ENCODE assay signal across 25 cellular contexts in genomic region chr1:10444248-10444647, GRCh38. TPM values are rescaled to one million over a fixed set of nuclear protein-coding genes. Genes with fewer than 3 reads are reported as not detected.
"Had no signal": no experiment of that assay in that cellular context is flagged by ENCODE, and none has a peak within 500 bp of the region (broad histone marks: within the 10 kb centered on the region; RNA-seq: fewer than 3 reads in every experiment).

No MANE protein-coding gene starts in this region.

- H3K79me2 ChIP-seq: parathyroid adenoma had no signal

- H2AFZ ChIP-seq: neural progenitor cell, parathyroid adenoma had no signal

- H3K4me2 ChIP-seq: neural progenitor cell had no signal

- H3K4me3 Mint-ChIP-seq: effector memory CD8-positive, alpha-beta T cell; mesothelial cell of epicardium; naive thymus-derived CD4-positive, alpha-beta T cell; nephron had no signal

- H3K27me3 Mint-ChIP-seq: effector memory CD8-positive, alpha-beta T cell; naive thymus-derived CD4-positive, alpha-beta T cell; progenitor cell of endocrine pancreas had no signal

- H3K4me1 Mint-ChIP-seq: mesothelial cell of epicardium, nephron, neural progenitor cell had no signal

- H3K36me3 ChIP-seq: neural progenitor cell, right lobe of liver had no signal

- DNase-seq: cortex of kidney; effector memory CD8-positive, alpha-beta T cell; esophagus squamous epithelium; left cardiac atrium; left lung; mesenchymal stem cell; mucosa of descending colon; naive thymus-derived CD4-positive, alpha-beta T cell; small intestine; stimulated activated CD4-positive, alpha-beta T cell treated with anti-CD3 and anti-CD28 coated beads, Interleukin-15, amount 100 ng/mL, for 24 hours; stimulated activated CD4-positive, alpha-beta T cell treated with anti-CD3 and anti-CD28 coated beads, Interleukin-2, amount 100 ng/mL, for 48 hours; stimulated activated naive CD4-positive, alpha-beta T cell treated with Interleukin-2 at 50 U/mL for 16 hours; substantia nigra; testis; tibial artery; upper lobe of left lung had no signal

- H3K27ac Mint-ChIP-seq: effector memory CD8-positive, alpha-beta T cell; mesothelial cell of epicardium; naive thymus-derived CD4-positive, alpha-beta T cell; nephron; neural progenitor cell; progenitor cell of endocrine pancreas had no signal

- H3K4me1 ChIP-seq: esophagus squamous epithelium, left lung, neural progenitor cell, parathyroid adenoma, right lobe of liver, testis, tibial artery had no signal

- H3K4me3 ChIP-seq: esophagus squamous epithelium, left lung, mucosa of descending colon, neural progenitor cell, right lobe of liver, testis, tibial artery, upper lobe of left lung had no signal

- H3K27me3 ChIP-seq: esophagus squamous epithelium, left lung, neural progenitor cell, right lobe of liver, testis, upper lobe of left lung had no signal

- H3K27ac ChIP-seq: esophagus squamous epithelium, left lung, neural progenitor cell, parathyroid adenoma, right lobe of liver, testis, tibial artery, upper lobe of left lung had no signal

- ATAC-seq: effector memory CD8-positive, alpha-beta T cell; left cardiac atrium; left lung; mucosa of descending colon; naive thymus-derived CD4-positive, alpha-beta T cell; right lobe of liver had no signal

- H3K9ac ChIP-seq: neural progenitor cell, parathyroid adenoma had no signal

- H3K9me3 Mint-ChIP-seq: effector memory CD8-positive, alpha-beta T cell; mesothelial cell of epicardium; naive thymus-derived CD4-positive, alpha-beta T cell; nephron; neural progenitor cell had no signal

- H3K9me3 ChIP-seq: esophagus squamous epithelium, left lung, mucosa of descending colon, right lobe of liver, testis, tibial artery, upper lobe of left lung had no signal

RNA-seq across cellular contexts. Expression of gene CORT, which starts 5.6 kb away (rescaled TPM):
- total RNA-seq: epithelial cell of proximal tubule, kidney epithelial cell, left cardiac atrium, lower leg skin had no signal
